In genomic region chr3:70138606-70139005, GRCh38 we compare ENCODE assay signal across 24 cellular contexts.
"Had no signal": no experiment of that assay in that cellular context is flagged by ENCODE, and none has a peak within 500 bp of the region (broad histone marks: within the 10 kb centered on the region; RNA-seq: fewer than 3 reads in every experiment).

No MANE protein-coding gene starts in this region.

- DNase-seq: colonic mucosa; effector CD8-positive, alpha-beta T cell; gastrocnemius medialis; head of caudate nucleus; kidney; left cardiac atrium; left lung; mesenchymal stem cell; mucosa of descending colon; naive B cell; stimulated activated CD4-positive, alpha-beta T cell treated with anti-CD3 and anti-CD28 coated beads, Interleukin-12 subunit alpha, Interleukin-12 subunit beta, amount 100 ng/mL, for 4 hours; stimulated activated CD4-positive, alpha-beta T cell treated with anti-CD3 and anti-CD28 coated beads, Interleukin-1b, Interleukin-23, amount 100 ng/mL, for 48 hours; stimulated activated CD4-positive, alpha-beta T cell treated with anti-CD3 and anti-CD28 coated beads, Interleukin-4, amount 100 ng/mL, for 1 hour; stimulated activated CD8-positive, alpha-beta memory T cell treated with anti-CD3 and anti-CD28 coated beads, Interleukin-4, amount 100 ng/mL, for 48 hours; stimulated activated naive CD4-positive, alpha-beta T cell; stimulated activated naive CD8-positive, alpha-beta T cell treated with anti-CD3 and anti-CD28 coated beads, Interleukin-15, amount 100 ng/mL, for 72 hours; transverse colon; upper lobe of right lung; uterus had no signal

- H3K4me3 ChIP-seq: colonic mucosa, gastrocnemius medialis, left lung, mucosa of descending colon, neural progenitor cell, right atrium auricular region, smooth muscle cell, suprapubic skin, transverse colon, upper lobe of right lung, uterus had no signal

- ATAC-seq: gastrocnemius medialis; left cardiac atrium; left lung; mucosa of descending colon; sciatic nerve; stimulated activated naive CD8-positive, alpha-beta T cell treated with anti-CD3 and anti-CD28 coated beads, Interleukin-15, amount 100 ng/mL, for 72 hours; upper lobe of right lung had no signal
